18 cellular contexts compared by ENCODE assay signal in the genomic region with DNA sequence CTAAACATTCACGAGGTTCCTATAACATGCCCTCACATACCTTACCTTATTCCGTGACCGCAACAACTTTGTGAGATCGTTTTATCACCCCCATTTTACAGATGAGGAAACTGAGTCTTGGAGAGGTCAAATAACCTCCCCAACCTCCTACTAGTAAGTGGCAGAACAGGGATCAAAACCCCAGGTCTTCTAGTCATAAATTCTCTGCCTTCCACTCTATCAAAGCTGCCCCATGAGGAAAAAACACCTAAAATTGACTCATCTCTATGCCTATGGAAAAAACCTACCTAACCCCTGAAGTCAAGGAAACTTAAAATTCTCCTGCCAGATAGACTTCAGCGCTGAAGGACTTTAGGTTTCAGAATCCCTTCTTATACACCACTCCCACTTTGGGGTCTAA.
DNase-seq lines count a peak whose midpoint lies in the region; ATAC-seq and TF ChIP-seq lines count a peak whose summit lies in the region.
"Had no signal": no experiment of that assay in that cellular context is flagged by ENCODE, and none has a peak within 500 bp of the region (broad histone marks: within the 10 kb centered on the region; RNA-seq: fewer than 3 reads in every experiment).

No MANE protein-coding gene starts in this region.

- H3K9me3 Mint-ChIP-seq in chondrocyte (ENCODE audit: low read depth), result peaks cover 4% of the 10 kb centered on the region
- H3K9me3 Mint-ChIP-seq in type B pancreatic cell, result no peaks in the 10 kb centered on the region

- H3K4me1 ChIP-seq in right lobe of liver, result peaks cover 0 to 49% (median 23%) of the 10 kb centered on the region in 4 donors

- WGBS in right lobe of liver (ENCODE audit: insufficient coverage, low coverage, low lambda C conversion rate, missing lambda C conversion rate), result 94% methylated on average over 5 of the region's 5 CpGs

- H3K4me3 ChIP-seq in right lobe of liver, result no peak overlapping the region
- H3K4me3 ChIP-seq: gastroesophageal sphincter, right atrium auricular region had no signal

- H3K9me3 ChIP-seq in right lobe of liver, result no peaks in the 10 kb centered on the region
- H3K9me3 ChIP-seq: gastroesophageal sphincter, right atrium auricular region had no signal

- intact Hi-C loops in right lobe of liver (cut with DNase I) (no loop called here), posterior cingulate gyrus (cut with DNase I) (no loop called here)

- H3K27me3 Mint-ChIP-seq in chondrocyte (ENCODE audit: low read depth), result no peaks in the 10 kb centered on the region
- H3K27me3 Mint-ChIP-seq in type B pancreatic cell, result peaks cover 5% of the 10 kb centered on the region

- peak overlapping the region; percentile 95 for H3K27ac Mint-ChIP-seq in chondrocyte (ENCODE audit: unreplicated experiment)
- peak overlapping the region; percentile 89 for H3K27ac Mint-ChIP-seq in type B pancreatic cell
- H3K27ac Mint-ChIP-seq: activated CD8-positive, alpha-beta T cell treated with anti-CD3 and anti-CD28 coated beads, Interleukin-2, amount 10 ng/mL, durations not matched to agents 7 days and 5 days; CD4-positive, alpha-beta memory T cell had no signal

- peak in 1 of 4 donors; percentile 6 for ATAC-seq in right lobe of liver
- ATAC-seq: activated CD8-positive, alpha-beta T cell treated with anti-CD3 and anti-CD28 coated beads, Interleukin-2, amount 10 ng/mL, durations not matched to agents 7 days and 5 days; gastroesophageal sphincter had no signal

- no peaks in the 10 kb centered on the region for H3K27me3 ChIP-seq in right lobe of liver
- H3K27me3 ChIP-seq: gastroesophageal sphincter, right atrium auricular region had no signal

- H3K4me3 Mint-ChIP-seq in chondrocyte (ENCODE audit: unreplicated experiment) (no peak overlapping the region), type B pancreatic cell (no peak overlapping the region)
- H3K4me3 Mint-ChIP-seq: activated CD8-positive, alpha-beta T cell treated with anti-CD3 and anti-CD28 coated beads, Interleukin-2, amount 10 ng/mL, durations not matched to agents 7 days and 5 days; CD4-positive, alpha-beta memory T cell had no signal

- peaks cover 74% of the 10 kb centered on the region for H3K4me1 Mint-ChIP-seq in chondrocyte (ENCODE audit: low read depth)
- H3K4me1 Mint-ChIP-seq in type B pancreatic cell (ENCODE audit: unreplicated experiment), result peaks cover 51% of the 10 kb centered on the region

- H3K36me3 ChIP-seq in right lobe of liver, result no peaks in the 10 kb centered on the region
- H3K36me3 ChIP-seq: gastroesophageal sphincter, right atrium auricular region had no signal

- no peak for TF ChIP-seq CTCF in chondrocyte (IDR thresholded peaks at IDR 0.05)
- TF ChIP-seq CTCF in right lobe of liver (IDR thresholded peaks at IDR 0.05), result no peak
- TF ChIP-seq CTCF in type B pancreatic cell (conservative IDR thresholded peaks at IDR 0.05), result no peak

- H3K36me3 Mint-ChIP-seq in chondrocyte (ENCODE audit: low read depth), result no peaks in the 10 kb centered on the region
- H3K36me3 Mint-ChIP-seq in type B pancreatic cell, result no peaks in the 10 kb centered on the region
- H3K36me3 Mint-ChIP-seq: CD4-positive, alpha-beta memory T cell had no signal

- DNase-seq in NCI-H226, result peak; percentile 18
- DNase-seq in chondrocyte (ENCODE audit: low spot score), result no peak
- no peak for DNase-seq in right lobe of liver
- no peak for DNase-seq in type B pancreatic cell (ENCODE audit: extremely low spot score, unreplicated experiment)
- no peak for DNase-seq in T-helper 2 cell
- DNase-seq in posterior cingulate gyrus, result no peak
- DNase-seq in activated CD4-positive, alpha-beta T cell treated with anti-CD3 and anti-CD28 coated beads, Interleukin-2, amount 50 U/mL, for 4 hours, result no peak
- DNase-seq: activated CD8-positive, alpha-beta T cell treated with anti-CD3 and anti-CD28 coated beads, Interleukin-2, amount 10 ng/mL, durations not matched to agents 7 days and 5 days; activated effector memory CD4-positive, alpha-beta T cell treated with Interleukin-2 at 50 U/mL for 16 hours; CD4-positive, alpha-beta memory T cell; effector memory CD4-positive, alpha-beta T cell; islet precursor cell; NCI-H1417 treated with DMSO at 0.1 percent for 48 hours; Right ventricle myocardium superior; stimulated activated naive CD4-positive, alpha-beta T cell; T1000 had no signal

- no peak for TF ChIP-seq POLR2A in right lobe of liver (IDR thresholded peaks at IDR 0.05)

- H3K27ac ChIP-seq in right lobe of liver, result peak overlapping the region; percentile 71 to 82 (median 80)
